In the genomic region with DNA sequence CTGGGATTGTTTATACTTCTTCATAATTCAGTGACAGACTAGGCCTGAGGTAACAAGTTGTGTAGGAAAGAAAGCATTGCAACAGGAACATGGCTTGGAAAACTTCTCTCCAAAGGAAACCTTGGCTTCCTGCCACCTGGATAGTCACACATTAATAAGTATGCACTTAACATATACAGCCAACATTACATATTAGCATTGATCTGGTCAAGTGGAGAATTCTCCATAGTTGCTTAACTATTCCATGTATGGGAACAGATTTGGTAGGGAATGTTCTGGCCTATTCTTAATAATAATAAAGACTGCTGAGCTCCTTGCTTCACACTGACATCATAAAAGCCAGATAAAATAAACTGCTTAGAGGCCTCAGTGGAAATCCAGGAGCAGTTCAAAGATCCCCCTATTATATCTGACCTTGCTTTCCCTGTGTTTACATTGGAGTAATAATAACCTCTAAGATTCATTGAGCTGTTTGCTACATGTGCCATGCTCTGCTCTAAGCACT, we compare ENCODE assay signal across 11 cellular contexts. TPM values are rescaled to one million over a fixed set of nuclear protein-coding genes. Genes with fewer than 3 reads are reported as not detected.
DNase-seq lines count a peak whose midpoint lies in the region; ATAC-seq and TF ChIP-seq lines count a peak whose summit lies in the region.
"Had no signal": no experiment of that assay in that cellular context is flagged by ENCODE, and none has a peak within 500 bp of the region (broad histone marks: within the 10 kb centered on the region; RNA-seq: fewer than 3 reads in every experiment).

No MANE protein-coding gene starts in this region.

- H3K27me3 ChIP-seq in ascending aorta (no peaks in the 10 kb centered on the region), stomach (peaks cover 0 to 21% (median 0%) of the 10 kb centered on the region in 3 donors)

- intact Hi-C loops in ascending aorta (cut with DNase I) (loop anchor here (1.0 to 10.0 kb wide), 2 partner anchors 23 to 670 kb away; partner anchors contain the start of gene TM2D1), stomach (cut with DNase I; ENCODE audit: low total_unique reads) (no loop called here)

- H3K27ac ChIP-seq in ascending aorta (peak overlapping the region; percentile 97 to 98), stomach (peak overlapping the region in 4 of 5 donors; percentile 78 to 95 (median 94))

- no peak for TF ChIP-seq POLR2A in stomach (IDR thresholded peaks at IDR 0.05)

- peak overlapping the region in 1 of 2 donors; percentile 82 for H3K4me3 ChIP-seq in ascending aorta
- no peak overlapping the region for H3K4me3 ChIP-seq in stomach

- peaks cover 3 to 28% of the 10 kb centered on the region in 2 donors for H3K4me1 ChIP-seq in ascending aorta
- H3K4me1 ChIP-seq in stomach, result peaks cover 27 to 71% (median 52%) of the 10 kb centered on the region in 4 donors

- ATAC-seq in HG02678 (IDR thresholded peaks at IDR 0.05; ENCODE audit: unreplicated experiment), result no peak
- no peak for ATAC-seq in HG03378 (IDR thresholded peaks at IDR 0.05; ENCODE audit: unreplicated experiment)
- ATAC-seq: T-cell had no signal

- H3K36me3 ChIP-seq in ascending aorta (no peaks in the 10 kb centered on the region), stomach (no peaks in the 10 kb centered on the region)

- DNase-seq in LoVo (ENCODE audit: low spot score) (peak; percentile 39), ascending aorta (ENCODE audit: low spot score in 2 of 2) (no peak), kidney tubule cell (ENCODE audit: low spot score) (peak; percentile 33), stomach (peak; percentile 47), D341Med (ENCODE audit: low spot score) (no peak), retina (no peak)
- DNase-seq: activated CD4-positive, alpha-beta T cell treated with anti-CD3 and anti-CD28 coated beads, Interleukin-2, amount 10 ng/mL, durations not matched to agents 24 days and 14 days; activated effector memory CD4-positive, alpha-beta T cell treated with Interleukin-2 at 50 U/mL for 16 hours; T-cell had no signal

- no peak for TF ChIP-seq EP300 in stomach (IDR thresholded peaks at IDR 0.05)

- H3K9me3 ChIP-seq in ascending aorta, result no peaks in the 10 kb centered on the region
- no peaks in the 10 kb centered on the region for H3K9me3 ChIP-seq in stomach

- TF ChIP-seq CTCF in ascending aorta (IDR thresholded peaks at IDR 0.05) (no peak), stomach (IDR thresholded peaks at IDR 0.05) (no peak)

RNA-seq across cellular contexts. Expression of gene NFIA, which starts 27.2 kb away (rescaled TPM):
- 52.0 TPM for total RNA-seq in ascending aorta
- 100 to 1,000 TPM in 1 of 5 donors, 10 to 100 TPM in 4; 16.8 to 108 (median 61.0) TPM for total RNA-seq in stomach
- polyA plus RNA-seq in stomach, result 10 to 100 TPM in 2 of 3 donors, 1 to 10 TPM in 1; 9.6 to 11.9 (median 10.0) TPM

Comparison
In these comparisons a context has a peak if more than half of its experiments do, and no peak if none do; other contexts are left out.
1. DNase-seq: peak in LoVo (single experiment), kidney tubule cell (single experiment) and stomach (single experiment); none in ascending aorta (0 of 2), D341Med (single experiment) and retina (single experiment).